ENCODE assay signal across 4 cellular contexts in the genomic region with DNA sequence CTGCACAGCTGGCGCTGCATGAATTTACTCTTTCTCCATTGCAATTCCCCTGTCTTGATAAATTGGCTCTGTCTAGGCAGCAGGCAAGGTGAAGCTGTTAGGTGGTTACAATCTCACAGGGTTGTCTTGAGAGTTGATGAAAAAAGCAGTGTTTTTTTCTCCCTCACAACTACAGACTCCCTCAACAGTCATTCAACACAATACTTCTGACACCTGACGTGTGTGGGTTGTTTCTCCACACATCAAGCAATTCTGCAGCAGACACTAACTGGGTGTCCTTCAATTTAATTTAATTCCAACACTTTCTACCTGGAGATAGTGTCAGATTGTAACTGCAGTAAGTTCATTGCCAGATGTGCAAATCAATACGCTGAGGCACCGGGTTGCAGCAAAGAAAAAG. TPM values are rescaled to one million over a fixed set of nuclear protein-coding genes. Genes with fewer than 3 reads are reported as not detected.
"Had no signal": no experiment of that assay in that cellular context is flagged by ENCODE, and none has a peak within 500 bp of the region (broad histone marks: within the 10 kb centered on the region; RNA-seq: fewer than 3 reads in every experiment).

No MANE protein-coding gene starts in this region.

- ATAC-seq: GM12878 had no signal

- DNase-seq: GDM1, GF-D8 had no signal

- H3K4me3 ChIP-seq: GM12878 had no signal

RNA-seq across cellular contexts. Expression of a gene that starts 51.8 kb away (rescaled TPM):
- total RNA-seq: G401, GM12878 had no signal
